In genomic region chr9:120917989-120918630, GRCh38 we compare ENCODE assay signal across 14 cellular contexts. TPM values are rescaled to one million over a fixed set of nuclear protein-coding genes. Genes with fewer than 3 reads are reported as not detected.
DNase-seq lines count a peak whose midpoint lies in the region; ATAC-seq and TF ChIP-seq lines count a peak whose summit lies in the region.
"Had no signal": no experiment of that assay in that cellular context is flagged by ENCODE, and none has a peak within 500 bp of the region (broad histone marks: within the 10 kb centered on the region; RNA-seq: fewer than 3 reads in every experiment).

No MANE protein-coding gene starts in this region.

- no peak for ATAC-seq in activated CD8-positive, alpha-beta T cell treated with anti-CD3 and anti-CD28 coated beads for 36 hours
- ATAC-seq in left lobe of liver, result no peak
- ATAC-seq in HG03457 (IDR thresholded peaks at IDR 0.05; ENCODE audit: unreplicated experiment), result no peak
- no peak for ATAC-seq in HG03442 (IDR thresholded peaks at IDR 0.05; ENCODE audit: unreplicated experiment)

- POLR2A ChIA-PET in activated CD8-positive, alpha-beta T cell treated with anti-CD3 and anti-CD28 coated beads for 36 hours (lab: Charles Lee), result interaction anchor here (1.1 to 67.1 kb wide), 3 partner anchors 6 to 158 kb away, joined by 4 to 2439 read pairs (median 2439); partner anchors contain the start of genes CNTRL, PHF19 and TRAF1

- no peaks in the 10 kb centered on the region for H3K9me3 ChIP-seq in esophagus squamous epithelium

- H3K4me3 Mint-ChIP-seq in activated T-cell treated with anti-CD3 and anti-CD28 coated beads, Interleukin-2, amount 50 U/mL, for 24 hours, result peak overlapping the region; percentile 98
- peak overlapping the region; percentile 88 for H3K4me3 Mint-ChIP-seq in activated CD8-positive, alpha-beta T cell treated with anti-CD3 and anti-CD28 coated beads for 36 hours

- WGBS in esophagus squamous epithelium, 2 donors, result 87 to 96% methylated on average over 4 of the region's 4 CpGs

- H3K27me3 ChIP-seq in esophagus squamous epithelium, result no peaks in the 10 kb centered on the region

- no peak for TF ChIP-seq POLR2A in esophagus squamous epithelium (IDR thresholded peaks at IDR 0.05)

- peaks cover 91% of the 10 kb centered on the region for H3K4me1 Mint-ChIP-seq in activated T-cell treated with anti-CD3 and anti-CD28 coated beads, Interleukin-2, amount 50 U/mL, for 24 hours (ENCODE audit: low read depth)
- H3K4me1 Mint-ChIP-seq in activated CD8-positive, alpha-beta T cell treated with anti-CD3 and anti-CD28 coated beads for 36 hours (ENCODE audit: low read depth), result peaks cover 71% of the 10 kb centered on the region

- CTCF ChIA-PET in activated CD8-positive, alpha-beta T cell treated with anti-CD3 and anti-CD28 coated beads for 36 hours (lab: Charles Lee), result interaction anchor here (1.3 to 1.9 kb wide), 2 partner anchors 15 to 49 kb away, joined by 4 to 8 read pairs; no protein-coding TSS in a partner anchor

- H3K36me3 Mint-ChIP-seq in activated T-cell treated with anti-CD3 and anti-CD28 coated beads, Interleukin-2, amount 50 U/mL, for 24 hours (ENCODE audit: low read depth), result peaks cover 97% of the 10 kb centered on the region
- H3K36me3 Mint-ChIP-seq in activated CD8-positive, alpha-beta T cell treated with anti-CD3 and anti-CD28 coated beads for 36 hours (ENCODE audit: low read depth), result peaks cover 93% of the 10 kb centered on the region

- H3K36me3 ChIP-seq in esophagus squamous epithelium, result peaks cover 0 to 6% (median 0%) of the 10 kb centered on the region in 3 donors

- no peak for TF ChIP-seq CTCF in activated CD8-positive, alpha-beta T cell treated with anti-CD3 and anti-CD28 coated beads for 36 hours (IDR thresholded peaks at IDR 0.05)
- no peak for TF ChIP-seq CTCF in esophagus squamous epithelium (IDR thresholded peaks at IDR 0.05)

- DNase-seq in activated T-cell treated with anti-CD3 and anti-CD28 coated beads, Interleukin-2, amount 50 U/mL, for 24 hours, result no peak
- no peak for DNase-seq in activated T-cell treated with anti-CD3 and anti-CD28 coated beads, Interleukin-2, amount 50 U/mL, for 48 hours
- DNase-seq in activated CD8-positive, alpha-beta T cell treated with anti-CD3 and anti-CD28 coated beads for 36 hours, result no peak
- no peak for DNase-seq in esophagus squamous epithelium (lab: John Stamatoyannopoulos, UW)
- DNase-seq in left lobe of liver (ENCODE audit: low spot score), result no peak
- DNase-seq: ACHN; glutamatergic neuron; NCI-H1092 treated with DMSO at 0.1 percent for 48 hours; RPMI8226; stimulated activated CD4-positive, alpha-beta T cell treated with anti-CD3 and anti-CD28 coated beads, Interleukin-1b, Interleukin-23, amount 100 ng/mL, for 48 hours had no signal

- H3K9me3 Mint-ChIP-seq in activated T-cell treated with anti-CD3 and anti-CD28 coated beads, Interleukin-2, amount 50 U/mL, for 24 hours, result no peaks in the 10 kb centered on the region
- H3K9me3 Mint-ChIP-seq in activated CD8-positive, alpha-beta T cell treated with anti-CD3 and anti-CD28 coated beads for 36 hours, result no peaks in the 10 kb centered on the region

- H3K27me3 Mint-ChIP-seq in activated T-cell treated with anti-CD3 and anti-CD28 coated beads, Interleukin-2, amount 50 U/mL, for 24 hours, result no peaks in the 10 kb centered on the region
- no peaks in the 10 kb centered on the region for H3K27me3 Mint-ChIP-seq in activated CD8-positive, alpha-beta T cell treated with anti-CD3 and anti-CD28 coated beads for 36 hours

- peaks cover 0 to 78% (median 38%) of the 10 kb centered on the region in 3 donors for H3K4me1 ChIP-seq in esophagus squamous epithelium

- no peak overlapping the region for H3K4me3 ChIP-seq in esophagus squamous epithelium
- H3K4me3 ChIP-seq: lung had no signal

- intact Hi-C loops in activated CD8-positive, alpha-beta T cell treated with anti-CD3 and anti-CD28 coated beads for 36 hours (cut with micrococcal nuclease), result no loop called here
- intact Hi-C loops in esophagus squamous epithelium (cut with DNase I), result no loop called here

- H3K27ac ChIP-seq in esophagus squamous epithelium (peak overlapping the region; percentile 71 to 97 (median 89)), temporal lobe (ENCODE audit: low read depth, low read length) (peak overlapping the region; percentile 91)

- H3K27ac Mint-ChIP-seq in activated T-cell treated with anti-CD3 and anti-CD28 coated beads, Interleukin-2, amount 50 U/mL, for 24 hours, result peak overlapping the region; percentile 98
- H3K27ac Mint-ChIP-seq in activated CD8-positive, alpha-beta T cell treated with anti-CD3 and anti-CD28 coated beads for 36 hours, result peak overlapping the region; percentile 94

RNA-seq across cellular contexts. Expression of gene TRAF1, which starts 8.5 kb away (rescaled TPM):
- total RNA-seq in activated CD8-positive, alpha-beta T cell treated with anti-CD3 and anti-CD28 coated beads for 36 hours, result 100 to 1,000 TPM; 147 to 150 TPM
- total RNA-seq in esophagus squamous epithelium (1 to 10 TPM; 2.5 to 5.7 (median 2.8) TPM), temporal lobe (2.0 TPM), left lobe of liver (3.0 TPM)

RNA-seq across cellular contexts. Expression of gene PHF19, which starts 41.1 kb away (rescaled TPM):
- 100 to 1,000 TPM; 210 to 216 TPM for total RNA-seq in activated CD8-positive, alpha-beta T cell treated with anti-CD3 and anti-CD28 coated beads for 36 hours
- total RNA-seq in esophagus squamous epithelium (10 to 100 TPM; 12.8 to 40.0 (median 30.9) TPM), temporal lobe (3.9 TPM), left lobe of liver (2.4 TPM)

Comparison
In these comparisons a context has a peak if more than half of its experiments do, and no peak if none do; other contexts are left out.
1. RNA of gene TRAF1, which starts 8.5 kb away (total RNA-seq): 147 to 150 TPM in activated CD8-positive, alpha-beta T cell treated with anti-CD3 and anti-CD28 coated beads for 36 hours; 3.0 TPM in left lobe of liver (single experiment), 2.5 to 5.7 TPM in esophagus squamous epithelium and 2.0 TPM in temporal lobe (single experiment); every median in the first group is over 10 times any median in the second.
2. RNA of gene PHF19, which starts 41.1 kb away (total RNA-seq): 210 to 216 TPM in activated CD8-positive, alpha-beta T cell treated with anti-CD3 and anti-CD28 coated beads for 36 hours; 12.8 to 40.0 TPM in esophagus squamous epithelium, 3.9 TPM in temporal lobe (single experiment) and 2.4 TPM in left lobe of liver (single experiment); every median in the first group is over 4 times any median in the second.